ENCODE assay signal across 1 cellular context in genomic region chr9:133163559-133164208, GRCh38.
A peak's percentile ranks its signal among the peaks of the same experiment; 100 is the strongest.
TF ChIP-seq lines count a peak whose summit lies in the region.

GBGT1 (minus strand) TSS chr9:133163914; CDS start chr9:133162412, 1,502 bp downstream.

TF ChIP-seq in K562, 482 proteins besides CTCF, POLR2A, EP300 and RAD21 (continued from another document and continues in another):
- TF ChIP-seq CEBPZ (IDR thresholded peaks at IDR 0.05; ENCODE audit: borderline replicate concordance, low read depth, low read length) (no peak), SUPT5H (IDR thresholded peaks at IDR 0.05) (peak; percentile 78), RERE (CRISPR knock-in tag; IDR thresholded peaks at IDR 0.05; ENCODE audit: borderline replicate concordance) (no peak), MTA3 (IDR thresholded peaks at IDR 0.05; ENCODE audit: borderline replicate concordance) (0 out of 2 replicates have a peak, but pooled peaks have one; percentile 65), TAF7 (tag; IDR thresholded peaks at IDR 0.05) (0 out of 2 replicates have a peak, but pooled peaks have one; percentile 26), MTF1 (CRISPR knock-in tag; IDR thresholded peaks at IDR 0.05; ENCODE audit: borderline replicate concordance) (no peak), FOXJ2 (tag; IDR thresholded peaks at IDR 0.05) (no peak), ATF6 (CRISPR knock-in tag; IDR thresholded peaks at IDR 0.05) (0 out of 2 replicates have a peak, but pooled peaks have one; percentile 26), CTBP1 (IDR thresholded peaks at IDR 0.05; ENCODE audit: borderline replicate concordance) (peak; percentile 61; the same call in 1 of the 2 replicates), TAF1 (IDR thresholded peaks at IDR 0.05; ENCODE audit: control insufficient read depth, extremely low read depth, insufficient read depth, low read length, severe bottlenecking) (peak; percentile 33), RCOR1 (IDR thresholded peaks at IDR 0.05; ENCODE audit: borderline replicate concordance in 1 of 2, low read depth in 2 of 2, low read length in 2 of 2) (no peak), FOXA1 (IDR thresholded peaks at IDR 0.05; ENCODE audit: borderline replicate concordance) (no peak), CBX5 (IDR thresholded peaks at IDR 0.05; ENCODE audit: borderline replicate concordance, low read depth) (no peak), TAF9B (IDR thresholded peaks at IDR 0.05; ENCODE audit: partially characterized antibody) (no peak), SMAD4 (CRISPR knock-in tag; conservative IDR thresholded peaks at IDR 0.05) (peak; percentile 77), SPI1 (IDR thresholded peaks at IDR 0.05; ENCODE audit: borderline replicate concordance, low read depth, low read length) (peak; percentile 90), TGIF2 (CRISPR knock-in tag; IDR thresholded peaks at IDR 0.05) (peak; percentile 89; the same call in 1 of the 2 replicates), MAZ (CRISPR knock-in tag; conservative IDR thresholded peaks at IDR 0.05 in 1 of 2, IDR thresholded peaks at IDR 0.05 in 1 of 2) (peak; percentile 23 to 70; a peak in 2 of 4 replicates), POLR2G (IDR thresholded peaks at IDR 0.05; ENCODE audit: low read depth, low read length) (peak; percentile 89), TARDBP (IDR thresholded peaks at IDR 0.05) (no peak), RBFOX2 (IDR thresholded peaks at IDR 0.05; ENCODE audit: low read depth, low read length) (peak; percentile 86), PCBP1 (IDR thresholded peaks at IDR 0.05; ENCODE audit: low read depth, low read length, poor library complexity, severe bottlenecking) (peak; percentile 29), ZKSCAN1 (IDR thresholded peaks at IDR 0.05; ENCODE audit: low read depth, low read length) (no peak), CXXC5 (CRISPR knock-in tag; IDR thresholded peaks at IDR 0.05) (peak; percentile 43), SIN3A (IDR thresholded peaks at IDR 0.05; ENCODE audit: borderline replicate concordance in 2 of 2, control insufficient read depth in 1 of 2, low read depth in 2 of 2, low read length in 2 of 2) (peak in 1 of 2 experiments; percentile 23; a peak in 1 of 4 replicates), ATF3 (IDR thresholded peaks at IDR 0.05) (no peak), ATF3 (CRISPR knock-in tag; conservative IDR thresholded peaks at IDR 0.05) (0 out of 2 replicates have a peak, but pooled peaks have one; percentile 43), ARID3A (IDR thresholded peaks at IDR 0.05; ENCODE audit: borderline replicate concordance, low read depth, low read length) (no peak), HDAC6 (IDR thresholded peaks at IDR 0.05; ENCODE audit: low read depth, low read length) (no peak), MLX (CRISPR knock-in tag; conservative IDR thresholded peaks at IDR 0.05) (no peak), ARID4B (CRISPR knock-in tag; IDR thresholded peaks at IDR 0.05) (peak; percentile 76), MECOM (CRISPR knock-in tag; IDR thresholded peaks at IDR 0.05) (no peak), TEAD4 (IDR thresholded peaks at IDR 0.05; ENCODE audit: low read length) (no peak), TEAD4 (CRISPR knock-in tag; IDR thresholded peaks at IDR 0.05; ENCODE audit: borderline replicate concordance) (no peak)
